8 cellular contexts compared by ENCODE assay signal in the genomic region with DNA sequence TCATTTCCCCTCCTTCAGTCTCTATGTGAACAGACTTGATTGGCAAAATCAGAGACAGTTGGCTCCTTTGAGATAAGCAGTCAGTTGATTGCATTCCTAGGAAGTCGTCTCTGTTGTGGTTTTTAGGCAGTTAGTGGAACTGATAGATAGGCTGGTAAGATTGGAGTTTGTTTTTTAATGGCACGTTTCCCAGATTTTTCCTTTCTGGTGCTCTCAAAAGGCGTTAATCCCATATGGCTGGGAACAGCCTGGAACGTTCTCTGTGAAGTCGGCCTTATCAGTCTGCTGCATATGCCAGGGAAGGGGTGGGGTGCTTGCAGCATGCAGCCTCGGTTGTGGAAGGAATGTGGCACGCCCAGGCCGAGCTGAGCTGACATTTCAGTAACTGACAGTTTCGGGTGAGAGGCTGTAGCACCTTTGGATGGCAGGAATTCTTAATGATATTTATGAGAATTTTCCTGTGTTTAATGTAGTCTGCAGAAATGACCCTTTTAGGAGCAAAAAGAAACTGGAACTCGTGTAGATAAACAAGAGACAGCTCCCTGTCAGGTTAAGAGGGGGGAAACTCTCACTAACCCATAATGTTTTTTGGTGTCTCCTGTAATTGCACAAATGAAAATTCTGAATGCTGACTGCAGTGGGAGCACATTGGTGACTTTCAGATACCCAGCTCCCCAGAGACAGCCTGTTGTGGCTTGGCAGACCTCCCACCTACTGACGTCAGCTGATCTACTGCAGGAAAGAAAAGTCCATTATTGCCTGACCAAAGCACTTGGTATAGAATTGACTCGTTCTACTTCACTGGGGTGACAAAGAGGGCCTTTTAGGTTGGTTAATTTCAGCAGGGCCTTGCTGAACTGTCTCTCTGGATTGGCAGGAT. TPM values are rescaled to one million over a fixed set of nuclear protein-coding genes. Genes with fewer than 3 reads are reported as not detected.
DNase-seq lines count a peak whose midpoint lies in the region; ATAC-seq and TF ChIP-seq lines count a peak whose summit lies in the region.

No MANE protein-coding gene starts in this region.

- no peaks in the 10 kb centered on the region for H3K9me2 ChIP-seq in SK-N-SH

- H3K36me3 ChIP-seq in IMR-90 (ENCODE audit: control insufficient read depth, insufficient read depth, low read length) (peaks cover 4% of the 10 kb centered on the region), SK-N-SH (replicated peaks in 1 of 2; ENCODE audit: control insufficient read depth in 1 of 2, insufficient read depth in 2 of 2, low read length in 1 of 2) (peaks cover 3 to 13% of the 10 kb centered on the region in 2 experiments), sigmoid colon (peaks cover 0 to 4% (median 1%) of the 10 kb centered on the region in 4 donors)

- H3K4me3 ChIP-seq in IMR-90 (ENCODE audit: insufficient read depth, low read depth, low read length) (peak overlapping the region; percentile 1; the same call in 1 of the 2 replicates), SK-N-SH (ENCODE audit: low read depth in 2 of 2, low read length in 1 of 2) (peak overlapping the region; percentile 12 to 47; a peak in 3 of 4 replicates), sigmoid colon (peak overlapping the region in 2 of 4 donors; percentile 1 to 18)

- H4K5ac ChIP-seq in IMR-90 (ENCODE audit: low read depth, low read length), result no peak overlapping the region

- peaks cover 5% of the 10 kb centered on the region for H3K4me1 ChIP-seq in IMR-90 (ENCODE audit: control insufficient read depth, insufficient read depth, low read length)
- peaks cover 27 to 47% of the 10 kb centered on the region in 2 experiments for H3K4me1 ChIP-seq in SK-N-SH (ENCODE audit: control insufficient read depth in 1 of 2, insufficient read depth in 2 of 2, low read depth in 1 of 2, low read length in 1 of 2)
- peaks cover 0 to 71% (median 60%) of the 10 kb centered on the region in 4 donors for H3K4me1 ChIP-seq in sigmoid colon

- in situ Hi-C loops in IMR-90 (cut with MboI; ENCODE audit: low sequenced_read_pairs), result loop anchor here (10.0 kb wide), 1 partner anchor 264 kb away; no protein-coding TSS in a partner anchor

- H3K79me2 ChIP-seq in SK-N-SH (ENCODE audit: insufficient read depth), result peaks cover 94% of the 10 kb centered on the region

- H3K9me3 ChIP-seq in IMR-90 (ENCODE audit: control insufficient read depth, insufficient read depth, low read length) (no peaks in the 10 kb centered on the region), SK-N-SH (no peaks in the 10 kb centered on the region), sigmoid colon (no peaks in the 10 kb centered on the region)

- dilution Hi-C loops in IMR-90 (cut with HindIII; ENCODE audit: low sequenced_read_pairs, unreplicated experiment), result no loop called here

- H2AFZ ChIP-seq in IMR-90 (replicated peaks; ENCODE audit: low read length, poor library complexity) (no peak overlapping the region), SK-N-SH (ENCODE audit: low read depth) (no peak overlapping the region)

- H3K27ac ChIP-seq in IMR-90 (ENCODE audit: insufficient read depth, low read length) (peak overlapping the region; percentile 44), SK-N-SH (ENCODE audit: low read depth in 2 of 2, low read length in 1 of 2) (peak overlapping the region; percentile 77 to 87), sigmoid colon (peak overlapping the region; percentile 76 to 98 (median 79))

- H3K79me1 ChIP-seq in IMR-90 (ENCODE audit: low read depth in 1 of 2, low read length in 2 of 2), result peaks cover 3 to 67% of the 10 kb centered on the region in 2 experiments; a peak in 3 of 4 replicates

- H2AK5ac ChIP-seq in IMR-90 (ENCODE audit: low read depth, low read length), result peak overlapping the region; percentile 21; the same call in 1 of the 2 replicates

- no peak overlapping the region for H4K91ac ChIP-seq in IMR-90 (ENCODE audit: insufficient read depth, low read depth, low read length)

- peaks cover 37% of the 10 kb centered on the region for H3F3A ChIP-seq in SK-N-SH (replicated peaks; ENCODE audit: insufficient read depth)

- ATAC-seq in IMR-90 (ENCODE audit: low read depth) (peak; percentile 50), HG02970 (IDR thresholded peaks at IDR 0.05; ENCODE audit: low FRiP score, unreplicated experiment) (no peak)

- POLR2A ChIA-PET in IMR-90 (lab: Charles Lee; ENCODE audit: unreplicated experiment) (no interaction called here), SK-N-SH (lab: Yijun Ruan, JAX) (interaction anchor here (0.6 kb wide), 1 partner anchor 7 kb away, joined by 3 read pairs; no protein-coding TSS in a partner anchor)

- H3K27me3 ChIP-seq in IMR-90 (ENCODE audit: control insufficient read depth, insufficient read depth, low read length) (no peaks in the 10 kb centered on the region), SK-N-SH (ENCODE audit: insufficient read depth) (no peaks in the 10 kb centered on the region), sigmoid colon (no peaks in the 10 kb centered on the region)

- no peak overlapping the region for H2BK15ac ChIP-seq in IMR-90 (ENCODE audit: low read depth, low read length)

- TF ChIP-seq POLR2A in IMR-90 (IDR thresholded peaks at IDR 0.05; ENCODE audit: low read depth, low read length) (no peak), sigmoid colon (IDR thresholded peaks at IDR 0.05) (no peak)

- peaks cover 3% of the 10 kb centered on the region for H3K9me1 ChIP-seq in IMR-90 (ENCODE audit: insufficient read depth, low read length)

- DNase-seq in C1 segment of cervical spinal cord (lab: John Stamatoyannopoulos, UW), result peak in 12 of 14 donors; percentile 36 to 87 (median 77)
- DNase-seq in GM20000 (ENCODE audit: low spot score), result peak; percentile 77
- peak; percentile 95 for DNase-seq in IMR-90
- DNase-seq in SK-N-SH, result peak; percentile 72
- DNase-seq in astrocyte of the hippocampus (ENCODE audit: low read depth, low spot score), result peak; percentile 92
- peak; percentile 64 for DNase-seq in hepatic stellate cell (ENCODE audit: low spot score)
- DNase-seq in sigmoid colon, result peak; percentile 94

- peak overlapping the region; percentile 74 for H3K4me2 ChIP-seq in IMR-90 (ENCODE audit: low read depth, low read length)
- H3K4me2 ChIP-seq in SK-N-SH, result peak overlapping the region; percentile 82

- H4K20me1 ChIP-seq in IMR-90 (ENCODE audit: insufficient read depth, low read length) (peaks cover 76% of the 10 kb centered on the region), SK-N-SH (ENCODE audit: insufficient read depth) (peaks cover 82% of the 10 kb centered on the region)

- no peak for TF ChIP-seq CTCF in GM20000 (IDR thresholded peaks at IDR 0.05; ENCODE audit: extremely low read depth, missing control alignments)
- no peak for TF ChIP-seq CTCF in IMR-90 (conservative IDR thresholded peaks at IDR 0.05; ENCODE audit: low read depth, low read length)
- no peak for TF ChIP-seq CTCF in SK-N-SH (IDR thresholded peaks at IDR 0.05)
- TF ChIP-seq CTCF in sigmoid colon (IDR thresholded peaks at IDR 0.05), result no peak

- no peak overlapping the region for H2BK20ac ChIP-seq in IMR-90 (ENCODE audit: low read depth, low read length)

- H4K8ac ChIP-seq in IMR-90 (ENCODE audit: low read depth in 2 of 2, low read length in 2 of 2), result no peak overlapping the region

- CTCF ChIA-PET in IMR-90 (lab: Yijun Ruan, JAX) (interaction anchor here (1.0 kb wide), 1 partner anchor 10 kb away, joined by 3 read pairs; no protein-coding TSS in a partner anchor), SK-N-SH (lab: Yijun Ruan, JAX) (interaction anchor here (0.8 to 1.5 kb wide), 2 partner anchors 17 to 120 kb away, joined by 4 to 5 read pairs; no protein-coding TSS in a partner anchor)

- peak overlapping the region; percentile 23 for H3K4ac ChIP-seq in IMR-90 (ENCODE audit: low read depth, low read length)

- peak overlapping the region; percentile 58 for H2BK5ac ChIP-seq in IMR-90 (ENCODE audit: low read depth, low read length, poor library complexity, severe bottlenecking)

- H2BK120ac ChIP-seq in IMR-90 (ENCODE audit: low read depth, low read length), result no peak overlapping the region

- H3K14ac ChIP-seq in IMR-90 (replicated peaks; ENCODE audit: low read depth, low read length), result no peak overlapping the region

- no peak overlapping the region for H3K56ac ChIP-seq in IMR-90 (ENCODE audit: extremely low read depth, insufficient read depth, low read length)

- no TSS peak for BruUV-seq in IMR-90 (replicated peaks; lab: Mats Ljungman, UMichigan)

- intact Hi-C loops in IMR-90 (cut with micrococcal nuclease) (loop anchor here (2.0 kb wide), 2 partner anchors 54 to 76 kb away; partner anchors contain the start of gene GLE1), sigmoid colon (cut with DNase I) (loop anchor here (5.0 kb wide), 1 partner anchor 144 kb away; the partner anchor contains the start of gene PKN3)

- peak overlapping the region; percentile 21; the same call in 1 of the 2 replicates for H3K9ac ChIP-seq in IMR-90 (ENCODE audit: low read depth, low read length)
- H3K9ac ChIP-seq in SK-N-SH, result peak overlapping the region; percentile 17; the same call in 1 of the 2 replicates

- H3K23ac ChIP-seq in IMR-90 (ENCODE audit: low read depth, low read length), result peak overlapping the region; percentile 39; the same call in 1 of the 2 replicates

- peak overlapping the region; percentile 2; the same call in 1 of the 2 replicates for H3K18ac ChIP-seq in IMR-90 (ENCODE audit: low read depth, low read length)

- peak; percentile 9; the same call in 1 of the 2 replicates for TF ChIP-seq RAD21 in IMR-90 (IDR thresholded peaks at IDR 0.05; ENCODE audit: low read length)
- peak; percentile 17; the same call in 1 of the 2 replicates for TF ChIP-seq RAD21 in SK-N-SH (IDR thresholded peaks at IDR 0.05; ENCODE audit: low read length)

- H2AK9ac ChIP-seq in IMR-90 (replicated peaks; ENCODE audit: low read depth, low read length, poor library complexity), result no peak overlapping the region

- 0% methylated on average over 1 of the region's 12 CpGs; no CpG with 5 or more reads in 1 of the 2 experiments for WGBS in IMR-90 (ENCODE audit: extremely low coverage in 2 of 2, insufficient read length in 1 of 2), 2 experiments
- WGBS in SK-N-SH (ENCODE audit: low lambda C conversion rate), result 2% methylated on average over 12 of the region's 12 CpGs
- WGBS in sigmoid colon, 2 donors, result 4 to 9% methylated on average over 12 of the region's 12 CpGs

- TF ChIP-seq EP300 in SK-N-SH (IDR thresholded peaks at IDR 0.05; ENCODE audit: borderline replicate concordance in 1 of 2, low read depth in 1 of 2, low read length in 1 of 2), result peak; percentile 0 to 71; a peak in 2 of 4 replicates
- no peak for TF ChIP-seq EP300 in sigmoid colon (IDR thresholded peaks at IDR 0.05)

RNA-seq across cellular contexts. Expression of gene SPTAN1, which starts 6.3 kb away (rescaled TPM):
- 327 and 345 TPM in 2 replicates for total RNA-seq in IMR-90 (2012; rRNA removed)
- 275 and 316 TPM in 2 replicates for polyA plus RNA-seq in IMR-90 (2012; rRNA removed)
- 177 and 253 TPM in 2 replicates for polyA plus RNA-seq in IMR-90 (2012; cell fraction: cytosol; rRNA removed)
- 798 and 1,000 TPM in 2 replicates for polyA plus RNA-seq in IMR-90 (2012; cell fraction: nucleus; rRNA removed; ENCODE audit: low replicate concordance)
- polyA plus RNA-seq in SK-N-SH (2012; rRNA removed), result 142 and 177 TPM in 2 replicates
- polyA plus RNA-seq in SK-N-SH (2012; cell fraction: cytosol; rRNA removed), result 58.5 and 73.3 TPM in 2 replicates
- 515 and 797 TPM in 2 replicates for polyA plus RNA-seq in SK-N-SH (2012; cell fraction: nucleus; rRNA removed)
- 100 to 1,000 TPM; 150 to 306 (median 163) TPM for total RNA-seq in sigmoid colon
- 100 to 1,000 TPM in 1 of 3 donors, 10 to 100 TPM in 2; 43.5 to 154 (median 57.7) TPM for polyA plus RNA-seq in sigmoid colon

RNA-seq across cellular contexts. Expression of gene GLE1, which starts 54.2 kb away (rescaled TPM):
- total RNA-seq in IMR-90 (2012; rRNA removed) (35.3 and 39.4 TPM in 2 replicates), sigmoid colon (10 to 100 TPM; 17.6 to 29.4 (median 20.9) TPM)
- polyA plus RNA-seq in IMR-90 (2012; rRNA removed) (13.2 and 14.3 TPM in 2 replicates), SK-N-SH (2012; rRNA removed) (13.8 and 15.9 TPM in 2 replicates), sigmoid colon (10 to 100 TPM; 19.8 to 24.6 (median 20.8) TPM)
- 7.3 and 10.2 TPM in 2 replicates for polyA plus RNA-seq in IMR-90 (2012; cell fraction: cytosol; rRNA removed)
- polyA plus RNA-seq in IMR-90 (2012; cell fraction: nucleus; rRNA removed; ENCODE audit: low replicate concordance), result 9.6 and 15.5 TPM in 2 replicates
- polyA plus RNA-seq in SK-N-SH (2012; cell fraction: cytosol; rRNA removed), result 13.5 and 14.1 TPM in 2 replicates
- 17.5 and 22.3 TPM in 2 replicates for polyA plus RNA-seq in SK-N-SH (2012; cell fraction: nucleus; rRNA removed)
